Comparison of ENCODE assay signal across 15 cellular contexts in genomic region chr19:30558793-30559192, GRCh38.
A peak's percentile ranks its signal among the peaks of the same experiment; 100 is the strongest.
DNase-seq lines count a peak whose midpoint lies in the region; ATAC-seq and TF ChIP-seq lines count a peak whose summit lies in the region.
"Had no signal": no experiment of that assay in that cellular context is flagged by ENCODE, and none has a peak within 500 bp of the region (broad histone marks: within the 10 kb centered on the region; RNA-seq: fewer than 3 reads in every experiment).

No MANE protein-coding gene starts in this region.

- H3K36me3 ChIP-seq in HUES64 (ENCODE audit: insufficient read depth, low read length), result no peaks in the 10 kb centered on the region
- no peaks in the 10 kb centered on the region for H3K36me3 ChIP-seq in spleen
- H3K36me3 ChIP-seq in smooth muscle cell (ENCODE audit: low read depth), result no peaks in the 10 kb centered on the region
- H3K36me3 ChIP-seq: HAP-1 had no signal

- no peak overlapping the region for H3K4me2 ChIP-seq in smooth muscle cell
- H3K4me2 ChIP-seq: SK-N-SH had no signal

- no peaks in the 10 kb centered on the region for H4K20me1 ChIP-seq in smooth muscle cell (ENCODE audit: low read depth)

- no peaks in the 10 kb centered on the region for H3K79me2 ChIP-seq in smooth muscle cell (ENCODE audit: low read depth)

- peaks cover 40% of the 10 kb centered on the region for H3K4me1 ChIP-seq in HUES64 (ENCODE audit: insufficient read depth, low read length)
- no peaks in the 10 kb centered on the region for H3K4me1 ChIP-seq in spleen
- H3K4me1 ChIP-seq in smooth muscle cell (ENCODE audit: low read depth), result no peaks in the 10 kb centered on the region
- H3K4me1 ChIP-seq: HAP-1 had no signal

- intact Hi-C loops in spleen (cut with DNase I; ENCODE audit: low total_unique reads), result no loop called here

- no peak for TF ChIP-seq CTCF in spleen (IDR thresholded peaks at IDR 0.05 in 8 of 11, conservative IDR thresholded peaks at IDR 0.05 in 3 of 11)
- TF ChIP-seq CTCF in smooth muscle cell (IDR thresholded peaks at IDR 0.05; ENCODE audit: borderline replicate concordance, insufficient read depth, poor library complexity, severe bottlenecking), result no peak

- peak overlapping the region; percentile 45 for H3K27ac ChIP-seq in HUES64 (ENCODE audit: low read depth, low read length)
- H3K27ac ChIP-seq in caudate nucleus (ENCODE audit: low read depth, low read length), result peak overlapping the region; percentile 56
- no peak overlapping the region for H3K27ac ChIP-seq in spleen
- no peak overlapping the region for H3K27ac ChIP-seq in smooth muscle cell (ENCODE audit: low read depth)

- WGBS in HUES64, result 96% methylated on average over 6 of the region's 6 CpGs
- WGBS in spleen, 5 donors, result 82 to 92% (median 88%) methylated on average over 6 of the region's 6 CpGs
- 85% methylated on average over 6 of the region's 6 CpGs for WGBS in smooth muscle cell (ENCODE audit: low lambda C conversion rate)

- no peak overlapping the region for H2AFZ ChIP-seq in smooth muscle cell (ENCODE audit: low read depth)

- H3K4me3 ChIP-seq in HUES64 (ENCODE audit: low read length) (no peak overlapping the region), spleen (no peak overlapping the region), smooth muscle cell (no peak overlapping the region)
- H3K4me3 ChIP-seq: HAP-1 had no signal

- H3F3A ChIP-seq in smooth muscle cell (ENCODE audit: low read depth), result no peaks in the 10 kb centered on the region

- TF ChIP-seq POLR2A in spleen (IDR thresholded peaks at IDR 0.05), result no peak

- H3K27me3 ChIP-seq in HUES64 (ENCODE audit: insufficient read depth, low read length) (no peaks in the 10 kb centered on the region), spleen (replicated peaks in 1 of 7) (peaks cover 0 to 21% (median 0%) of the 10 kb centered on the region in 7 donors), smooth muscle cell (ENCODE audit: low read depth) (no peaks in the 10 kb centered on the region)

- no peak for ATAC-seq in GM21528 (IDR thresholded peaks at IDR 0.05; ENCODE audit: low FRiP score, unreplicated experiment)

- H3K9me3 ChIP-seq in HUES64 (ENCODE audit: insufficient read depth, low read depth, low read length), result no peaks in the 10 kb centered on the region
- H3K9me3 ChIP-seq in spleen, result no peaks in the 10 kb centered on the region
- H3K9me3 ChIP-seq in smooth muscle cell (replicated peaks; ENCODE audit: low read depth), result no peaks in the 10 kb centered on the region
- H3K9me3 ChIP-seq: HAP-1, SK-N-SH had no signal

- DNase-seq in NOMO-1 treated with DMSO at 0.1 percent for 48 hours (lab: John Stamatoyannopoulos, UW; ENCODE audit: unreplicated experiment) (peak; percentile 84), caudate nucleus (lab: John Stamatoyannopoulos, UW) (no peak), spleen (peak; percentile 1), GM03348 (ENCODE audit: low spot score) (no peak), smooth muscle cell (lab: John Stamatoyannopoulos, UW; ENCODE audit: unreplicated experiment) (no peak)
- DNase-seq: CD4-positive, CD25-positive, alpha-beta regulatory T cell; NCI-H1048; NCI-H146; NCI-H2227 treated with DMSO at 0.1 percent for 48 hours; NCI-H524; SHP77; SK-N-SH had no signal

- no peak overlapping the region for H3K9ac ChIP-seq in HUES64 (ENCODE audit: low read depth, low read length)
- no peak overlapping the region for H3K9ac ChIP-seq in smooth muscle cell (ENCODE audit: low read depth)
- H3K9ac ChIP-seq: SK-N-SH had no signal

Comparison
In these comparisons a context has a peak if more than half of its experiments do, and no peak if none do; other contexts are left out.
1. H3K27ac ChIP-seq: peak in HUES64 (single experiment) and caudate nucleus (single experiment); none in spleen (0 of 8) and smooth muscle cell (single experiment).
2. DNase-seq: peak in NOMO-1 treated with DMSO at 0.1 percent for 48 hours (single experiment) and spleen (single experiment); none in caudate nucleus (0 of 61), GM03348 (single experiment) and smooth muscle cell (single experiment).